Comparison of ENCODE assay signal across 8 cellular contexts in genomic region chr2:73736855-73737779, GRCh38. TPM values are rescaled to one million over a fixed set of nuclear protein-coding genes. Genes with fewer than 3 reads are reported as not detected.
DNase-seq lines count a peak whose midpoint lies in the region; TF ChIP-seq lines count a peak whose summit lies in the region.

TPRKB (minus strand) TSS chr2:73737345; CDS start chr2:73734569, 2,776 bp downstream.

- no peak within 1 kb of the TSS for H3K27ac ChIP-seq in H9 (ENCODE audit: insufficient read length, low read depth, low read length)
- peak within 1 kb of the TSS; percentile 64 for H3K27ac ChIP-seq in stomach smooth muscle (ENCODE audit: low read length)

- no peak within 1 kb of the TSS for H3K14ac ChIP-seq in H9 (ENCODE audit: insufficient read depth, low read length)

- H4K91ac ChIP-seq in H9 (ENCODE audit: insufficient read length, low read depth, low read length) = no peak within 1 kb of the TSS

- H4K5ac ChIP-seq in H9 (ENCODE audit: insufficient read length, low read depth, low read length) = no peak within 1 kb of the TSS

- no peak within 1 kb of the TSS for H3T11ph ChIP-seq in H9 (ENCODE audit: low read length)

- H3K4me1 ChIP-seq in H9 (ENCODE audit: insufficient read depth, low read length) (no peaks in the 10 kb centered on the region), stomach smooth muscle (ENCODE audit: control insufficient read depth, insufficient read depth, low read length) (peaks cover 17% of the 10 kb centered on the region)

- H2BK120ac ChIP-seq in H9 (ENCODE audit: low read depth, low read length, poor library complexity, severe bottlenecking) = no peak within 1 kb of the TSS

- H3K9ac ChIP-seq in H9 (ENCODE audit: extremely low read depth, insufficient read length, low read length) = peak within 1 kb of the TSS; percentile 70
- H3K9ac ChIP-seq in stomach smooth muscle (ENCODE audit: low read length in 2 of 2) = peak within 1 kb of the TSS; percentile 84 to 90

- no peak within 1 kb of the TSS for H4K8ac ChIP-seq in H9 (replicated peaks; ENCODE audit: insufficient read length, low read depth, low read length)

- H3K79me2 ChIP-seq in H9 (ENCODE audit: insufficient read depth, low read length) = no peaks in the 10 kb centered on the region; the same call in 1 of the 2 replicates

- H3K23me2 ChIP-seq in H9 (ENCODE audit: insufficient read length, low read depth, low read length, poor library complexity, severe bottlenecking) = peaks cover 7% of the 10 kb centered on the region

- TF ChIP-seq CTCF in H9 (conservative IDR thresholded peaks at IDR 0.05) (no peak), fibroblast of villous mesenchyme (IDR thresholded peaks at IDR 0.05; ENCODE audit: insufficient read depth, low read depth, low read length) (no peak), neural crest cell (conservative IDR thresholded peaks at IDR 0.05) (no peak)

- no peaks in the 10 kb centered on the region for H3K79me1 ChIP-seq in H9 (ENCODE audit: insufficient read depth, low read depth, low read length, poor library complexity, severe bottlenecking)

- H3K27me3 Mint-ChIP-seq in H9 (ENCODE audit: low read depth) (peaks cover 48% of the 10 kb centered on the region), neural crest cell (ENCODE audit: low read depth) (peaks cover 36% of the 10 kb centered on the region)

- peaks cover 10% of the 10 kb centered on the region in 2 experiments for H3K9me3 Mint-ChIP-seq in H9
- H3K9me3 Mint-ChIP-seq in neural crest cell = peaks cover 11% of the 10 kb centered on the region

- H3K4me3 ChIP-seq in MG63 (peak within 1 kb of the TSS; percentile 96), fibroblast of villous mesenchyme (ENCODE audit: low read depth, low read length) (peak within 1 kb of the TSS; percentile 85), stomach smooth muscle (ENCODE audit: low read length in 2 of 2) (peak within 1 kb of the TSS; percentile 79 to 96)

- no peak within 1 kb of the TSS for H2AK5ac ChIP-seq in H9 (ENCODE audit: insufficient read length, low read length)

- H3K4ac ChIP-seq in H9 (ENCODE audit: low read depth, low read length) = no peak within 1 kb of the TSS

- H3K4me3 Mint-ChIP-seq in H9 = peak within 1 kb of the TSS; percentile 97 to 99
- peak within 1 kb of the TSS; percentile 98 for H3K4me3 Mint-ChIP-seq in neural crest cell

- no peak within 1 kb of the TSS for H2BK12ac ChIP-seq in H9 (ENCODE audit: insufficient read length, low read depth, low read length)

- H3K27ac Mint-ChIP-seq in H9 = peak within 1 kb of the TSS; percentile 65 to 89 (median 69)
- peak within 1 kb of the TSS; percentile 94 for H3K27ac Mint-ChIP-seq in neural crest cell (ENCODE audit: unreplicated experiment)

- WGBS in H9 (ENCODE audit: extremely low coverage, insufficient read length, low lambda C conversion rate) = no CpG with 5 or more reads among the region's 49 CpGs

- H3K36me3 ChIP-seq in MG63 (peaks cover 15% of the 10 kb centered on the region), stomach smooth muscle (ENCODE audit: control insufficient read depth in 2 of 2, insufficient read depth in 2 of 2, low read length in 2 of 2) (peaks cover 7 to 16% of the 10 kb centered on the region in 2 donors)

- H3K4me2 ChIP-seq in H9 (ENCODE audit: insufficient read depth, insufficient read length, low read length) = peak within 1 kb of the TSS; percentile 96

- DNase-seq in ELR (ENCODE audit: low read depth) = peak; percentile 98
- peak; percentile 96 for DNase-seq in H9
- peak; percentile 98 for DNase-seq in MG63
- DNase-seq in SHP77 treated with DMSO at 0.1 percent for 48 hours (lab: John Stamatoyannopoulos, UW) = peak; percentile 93
- DNase-seq in activated effector memory CD4-positive, alpha-beta T cell treated with anti-CD3 and anti-CD28 coated beads, Interleukin-2, amount 50 U/mL, for 16 hours = peak; percentile 97
- DNase-seq in fibroblast of villous mesenchyme (ENCODE audit: low read depth) = peak; percentile 98
- peak; percentile 89 for DNase-seq in neural crest cell (ENCODE audit: low read depth, low spot score)

- no peak within 1 kb of the TSS for H2BK15ac ChIP-seq in H9 (ENCODE audit: low read depth, low read length)

- H2AFZ ChIP-seq in H9 (ENCODE audit: low read length) = peak within 1 kb of the TSS; percentile 98

- H3K56ac ChIP-seq in H9 (ENCODE audit: insufficient read length, low read depth, low read length) = no peak within 1 kb of the TSS

- no peak within 1 kb of the TSS for H2BK20ac ChIP-seq in H9 (ENCODE audit: low read depth, low read length, poor library complexity, severe bottlenecking)

- H3K27me3 ChIP-seq in H9 (ENCODE audit: insufficient read depth, low read length) = peaks cover 13% of the 10 kb centered on the region
- H3K27me3 ChIP-seq in MG63 = no peaks in the 10 kb centered on the region
- H3K27me3 ChIP-seq in stomach smooth muscle (ENCODE audit: control insufficient read depth in 1 of 2, insufficient read depth in 2 of 2, low read length in 2 of 2) = no peaks in the 10 kb centered on the region

- H3K36me3 Mint-ChIP-seq in H9 (ENCODE audit: insufficient read depth in 1 of 3, low read depth in 3 of 3) = peaks cover 13 to 29% (median 19%) of the 10 kb centered on the region in 3 experiments
- peaks cover 24% of the 10 kb centered on the region for H3K36me3 Mint-ChIP-seq in neural crest cell (ENCODE audit: low read depth)

- H2BK5ac ChIP-seq in H9 (ENCODE audit: insufficient read length, low read length) = no peak within 1 kb of the TSS

- H3K9me3 ChIP-seq in H9 (ENCODE audit: control insufficient read depth, low read depth, low read length) = no peaks in the 10 kb centered on the region
- H3K9me3 ChIP-seq in MG63 = no peaks in the 10 kb centered on the region
- no peaks in the 10 kb centered on the region for H3K9me3 ChIP-seq in stomach smooth muscle (ENCODE audit: control insufficient read depth in 2 of 2, low read length in 2 of 2)

- peaks cover 5 to 8% of the 10 kb centered on the region in 2 experiments for H3K4me1 Mint-ChIP-seq in H9
- H3K4me1 Mint-ChIP-seq in neural crest cell = peaks cover 19% of the 10 kb centered on the region

- no peak within 1 kb of the TSS for H3K23ac ChIP-seq in H9 (ENCODE audit: insufficient read length, low read depth, low read length)

- no peaks in the 10 kb centered on the region for H4K20me1 ChIP-seq in H9 (ENCODE audit: control insufficient read depth, insufficient read depth, insufficient read length)

- H3K18ac ChIP-seq in H9 (ENCODE audit: insufficient read length, low read depth, low read length) = no peak within 1 kb of the TSS

RNA-seq across cellular contexts. Expression of gene TPRKB, which starts in this region (rescaled TPM):
- total RNA-seq in H9 (2021) (38.7 and 44.7 TPM in 2 replicates), fibroblast of villous mesenchyme (20.6 and 22.9 TPM in 2 replicates), neural crest cell (44.2 and 46.2 TPM in 2 replicates)
- total RNA-seq in MG63 (2014; rRNA removed; shearing (Covaris generic); ENCODE audit: low replicate concordance) = 48.1 and 60.8 TPM in 2 replicates
